ENCODE assay signal across 1 cellular context in genomic region chr4:6682862-6683590, GRCh38.
TF ChIP-seq lines count a peak whose summit lies in the region.

No MANE protein-coding gene starts in this region.

TF ChIP-seq in K562, 482 proteins besides CTCF, POLR2A, EP300 and RAD21:
- TF ChIP-seq MITF (IDR thresholded peaks at IDR 0.05) (no peak), NR4A1 (CRISPR knock-in tag; IDR thresholded peaks at IDR 0.05) (no peak), NR4A1 (tag; IDR thresholded peaks at IDR 0.05) (no peak), BHLHE40 (IDR thresholded peaks at IDR 0.05; ENCODE audit: low read length) (no peak), POLR2G (IDR thresholded peaks at IDR 0.05; ENCODE audit: low read depth, low read length) (peak; percentile 35; the same call in 1 of the 2 replicates), ETV1 (tag; conservative IDR thresholded peaks at IDR 0.05; ENCODE audit: low read depth) (no peak), ZNF75A (CRISPR knock-in tag; IDR thresholded peaks at IDR 0.05) (no peak), CCNT2 (IDR thresholded peaks at IDR 0.05; ENCODE audit: borderline replicate concordance, extremely low read depth, insufficient read length, low read depth, low read length) (no peak), ZNF766 (CRISPR knock-in tag; conservative IDR thresholded peaks at IDR 0.05) (no peak), NFE2 (IDR thresholded peaks at IDR 0.05; ENCODE audit: low read depth) (no peak)
